ENCODE assay signal across 8 cellular contexts in the genomic region with DNA sequence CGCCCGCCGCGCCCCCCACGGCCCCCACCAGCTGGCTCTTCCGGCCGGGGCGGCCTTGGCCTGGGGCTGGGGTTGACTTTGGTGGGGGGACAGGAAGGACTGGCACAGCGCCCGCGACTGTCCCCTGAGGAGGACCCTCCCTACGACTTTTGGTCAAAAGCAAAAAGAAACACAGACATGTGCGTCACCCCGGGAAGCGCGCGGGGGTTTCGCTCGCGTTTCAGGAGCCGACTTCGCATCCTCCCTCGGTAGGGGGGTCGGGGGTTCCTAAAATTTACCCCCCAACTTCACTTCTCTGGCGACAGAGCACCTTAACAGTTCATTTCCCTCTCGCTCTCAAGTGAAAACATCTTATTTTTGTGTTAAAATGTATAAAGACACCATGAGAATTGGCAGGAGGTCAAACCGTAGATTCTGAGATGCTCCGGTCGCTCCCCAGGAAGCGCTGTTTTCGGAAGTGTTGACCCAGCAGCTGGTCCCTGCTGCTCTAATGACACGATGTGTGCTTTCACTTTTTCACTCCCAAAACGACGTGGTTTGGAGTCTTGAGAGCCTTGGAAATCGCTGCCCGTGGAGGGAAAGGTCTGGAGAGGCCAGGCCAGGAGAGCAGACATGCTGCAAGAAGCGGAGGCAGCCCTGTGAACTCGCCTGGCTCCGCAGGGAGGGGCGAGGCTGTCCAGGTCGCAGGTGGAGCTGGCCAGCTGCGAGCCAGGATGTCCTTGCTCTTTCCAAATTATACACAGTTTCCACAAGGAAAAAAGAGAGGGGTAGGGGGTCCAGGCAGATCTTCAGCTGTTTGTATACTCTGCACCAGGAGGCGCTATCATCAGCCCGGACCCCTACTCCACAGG.
DNase-seq lines count a peak whose midpoint lies in the region; ATAC-seq lines count a peak whose summit lies in the region.

No MANE protein-coding gene starts in this region.

- DNase-seq in ELF-1 (ENCODE audit: low read depth, low spot score) (peak; percentile 69), HT-29 (ENCODE audit: low spot score) (peak; percentile 60), lung microvascular endothelial cell (ENCODE audit: low read depth in 2 of 2) (peak; percentile 24 to 64)
- peak; percentile 34 for DNase-seq in activated CD4-positive, alpha-beta T cell treated with anti-CD3 and anti-CD28 coated beads for 48 hours
- peak in 1 of 3 donors; percentile 32 for DNase-seq in effector memory CD4-positive, alpha-beta T cell
- peak; percentile 30 for DNase-seq in stimulated activated naive CD8-positive, alpha-beta T cell treated with anti-CD3 and anti-CD28 coated beads, Interleukin-15, Interleukin-2, amounts not matched to agents 100 U/mL and 50 U/mL, for 24 hours

- H3K27ac ChIP-seq in effector memory CD4-positive, alpha-beta T cell (ENCODE audit: insufficient read depth, low read length, poor library complexity, severe bottlenecking), result peak overlapping the region; percentile 89

- H3K9me3 ChIP-seq in effector memory CD4-positive, alpha-beta T cell (ENCODE audit: control insufficient read depth, low read length), result no peaks in the 10 kb centered on the region

- H3K27me3 ChIP-seq in effector memory CD4-positive, alpha-beta T cell (replicated peaks; ENCODE audit: control insufficient read depth, insufficient read depth, low read length, poor library complexity, severe bottlenecking), result no peaks in the 10 kb centered on the region

- H3K4me3 ChIP-seq in effector memory CD4-positive, alpha-beta T cell (ENCODE audit: insufficient read depth, low read depth, low read length, poor library complexity, severe bottlenecking), result peak overlapping the region; percentile 68

- peak; percentile 32 for ATAC-seq in stimulated activated naive CD8-positive, alpha-beta T cell treated with anti-CD3 and anti-CD28 coated beads, Interleukin-15, Interleukin-2, amounts not matched to agents 100 U/mL and 50 U/mL, for 24 hours
- no peak for ATAC-seq in GM21737 (IDR thresholded peaks at IDR 0.05; ENCODE audit: unreplicated experiment)
- ATAC-seq in HG02571 (IDR thresholded peaks at IDR 0.05; ENCODE audit: unreplicated experiment), result no peak

- H3K36me3 ChIP-seq in effector memory CD4-positive, alpha-beta T cell (ENCODE audit: control insufficient read depth, insufficient read depth, low read length), result no peaks in the 10 kb centered on the region

- peaks cover 47% of the 10 kb centered on the region for H3K4me1 ChIP-seq in effector memory CD4-positive, alpha-beta T cell (ENCODE audit: control insufficient read depth, insufficient read depth, low read length, poor library complexity, severe bottlenecking)
